In the genomic region with DNA sequence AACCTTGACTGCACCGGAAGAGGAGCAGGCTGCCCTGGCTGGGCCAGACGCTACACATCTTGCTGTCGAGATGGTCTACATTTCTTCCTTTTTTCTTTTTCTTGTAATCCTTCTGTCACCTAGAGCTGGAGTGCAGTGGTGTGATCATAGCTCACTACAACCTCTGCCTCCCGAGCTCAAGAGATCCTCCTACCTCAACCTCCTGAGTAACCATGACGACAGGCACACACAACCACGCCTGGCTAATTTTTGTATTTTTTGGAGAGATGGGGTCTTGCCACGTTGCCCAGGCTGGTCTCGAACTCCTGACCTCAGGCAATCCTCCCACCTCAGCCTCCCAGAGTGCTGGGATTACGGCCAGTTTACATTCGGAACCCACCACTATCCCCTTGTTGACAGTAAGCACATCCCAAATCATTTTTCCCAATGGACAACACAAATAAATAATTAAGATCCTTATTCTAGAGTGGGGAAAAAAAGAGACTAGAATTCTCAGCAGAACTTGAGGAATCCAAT, we compare ENCODE assay signal across 10 cellular contexts.
DNase-seq lines count a peak whose midpoint lies in the region; ATAC-seq and TF ChIP-seq lines count a peak whose summit lies in the region.
"Had no signal": no experiment of that assay in that cellular context is flagged by ENCODE, and none has a peak within 500 bp of the region (broad histone marks: within the 10 kb centered on the region; RNA-seq: fewer than 3 reads in every experiment).

No MANE protein-coding gene starts in this region.

- no peak for ATAC-seq in right lobe of liver
- no peak for ATAC-seq in stimulated activated naive CD8-positive, alpha-beta T cell treated with anti-CD3 and anti-CD28 coated beads, Interleukin-15, amount 100 ng/mL, for 72 hours
- no peak for ATAC-seq in PC-3

- peaks cover 85% of the 10 kb centered on the region for H3K4me1 Mint-ChIP-seq in activated T-cell treated with anti-CD3 and anti-CD28 coated beads, Interleukin-2, amount 50 U/mL, for 24 hours (ENCODE audit: low read depth)
- H3K4me1 Mint-ChIP-seq in activated naive CD8-positive, alpha-beta T cell treated with anti-CD3 and anti-CD28 coated beads for 36 hours, result peaks cover 75% of the 10 kb centered on the region
- peaks cover 92% of the 10 kb centered on the region for H3K4me1 Mint-ChIP-seq in stimulated activated naive CD8-positive, alpha-beta T cell treated with anti-CD3 and anti-CD28 coated beads, Interleukin-15, amount 100 ng/mL, for 72 hours

- H3K36me3 Mint-ChIP-seq in activated T-cell treated with anti-CD3 and anti-CD28 coated beads, Interleukin-2, amount 50 U/mL, for 24 hours (ENCODE audit: low read depth), result peaks cover 30% of the 10 kb centered on the region
- peaks cover 23% of the 10 kb centered on the region for H3K36me3 Mint-ChIP-seq in activated naive CD8-positive, alpha-beta T cell treated with anti-CD3 and anti-CD28 coated beads for 36 hours

- no peaks in the 10 kb centered on the region for H3K9me2 ChIP-seq in PC-3 (replicated peaks; ENCODE audit: low read length)

- BruUV-seq in PC-3 (replicated peaks; lab: Mats Ljungman, UMichigan), result no TSS peak

- no peak overlapping the region for H3K9ac ChIP-seq in PC-3 (ENCODE audit: low read length)

- no peak overlapping the region for H3K4me2 ChIP-seq in PC-3 (ENCODE audit: low read length)

- H3K9me3 Mint-ChIP-seq in activated T-cell treated with anti-CD3 and anti-CD28 coated beads, Interleukin-2, amount 50 U/mL, for 24 hours, result no peaks in the 10 kb centered on the region
- H3K9me3 Mint-ChIP-seq in activated naive CD8-positive, alpha-beta T cell treated with anti-CD3 and anti-CD28 coated beads for 36 hours, result no peaks in the 10 kb centered on the region
- no peaks in the 10 kb centered on the region for H3K9me3 Mint-ChIP-seq in stimulated activated naive CD8-positive, alpha-beta T cell treated with anti-CD3 and anti-CD28 coated beads, Interleukin-15, amount 100 ng/mL, for 72 hours

- H3K27ac ChIP-seq in right lobe of liver (peak overlapping the region in 2 of 3 donors; percentile 32 to 73), PC-3 (ENCODE audit: low read length) (no peak overlapping the region)

- H3K4me1 ChIP-seq in right lobe of liver (peaks cover 0 to 89% (median 45%) of the 10 kb centered on the region in 4 donors), PC-3 (ENCODE audit: insufficient read depth, low read length) (no peaks in the 10 kb centered on the region; the same call in 1 of the 2 replicates)

- H3K36me3 ChIP-seq in right lobe of liver, result no peaks in the 10 kb centered on the region
- no peaks in the 10 kb centered on the region for H3K36me3 ChIP-seq in PC-3 (ENCODE audit: low read depth, low read length)

- no peak overlapping the region for H2AFZ ChIP-seq in PC-3 (ENCODE audit: low read length)

- peaks cover 98% of the 10 kb centered on the region for H3K79me2 ChIP-seq in PC-3 (ENCODE audit: low read length)

- DNase-seq in activated T-cell treated with anti-CD3 and anti-CD28 coated beads, Interleukin-2, amount 50 U/mL, for 24 hours, result no peak
- no peak for DNase-seq in activated T-cell treated with anti-CD3 and anti-CD28 coated beads, Interleukin-2, amount 50 U/mL, for 48 hours
- no peak for DNase-seq in activated naive CD8-positive, alpha-beta T cell treated with anti-CD3 and anti-CD28 coated beads for 36 hours
- DNase-seq in right lobe of liver, result no peak
- no peak for DNase-seq in stimulated activated naive CD8-positive, alpha-beta T cell treated with anti-CD3 and anti-CD28 coated beads, Interleukin-15, amount 100 ng/mL, for 72 hours
- no peak for DNase-seq in activated effector memory CD4-positive, alpha-beta T cell treated with anti-CD3 and anti-CD28 coated beads, Interleukin-2, amount 50 U/mL, for 16 hours
- no peak for DNase-seq in DMS53 (lab: John Stamatoyannopoulos, UW)
- no peak for DNase-seq in PC-3
- DNase-seq: cortex of kidney; stimulated activated CD4-positive, alpha-beta T cell treated with anti-CD3 and anti-CD28 coated beads, Interleukin-1b, Interleukin-23, amount 100 ng/mL, for 48 hours had no signal

- no peaks in the 10 kb centered on the region for H3K27me3 ChIP-seq in right lobe of liver
- no peaks in the 10 kb centered on the region for H3K27me3 ChIP-seq in PC-3 (ENCODE audit: low read length)

- H4K20me1 ChIP-seq in PC-3 (ENCODE audit: low read length), result peaks cover 65% of the 10 kb centered on the region

- no peak for TF ChIP-seq POLR2A in right lobe of liver (IDR thresholded peaks at IDR 0.05)

- no peaks in the 10 kb centered on the region for H3F3A ChIP-seq in PC-3 (ENCODE audit: low read length, unreplicated experiment)

- peak overlapping the region; percentile 87 for H3K27ac Mint-ChIP-seq in activated T-cell treated with anti-CD3 and anti-CD28 coated beads, Interleukin-2, amount 50 U/mL, for 24 hours
- H3K27ac Mint-ChIP-seq in activated naive CD8-positive, alpha-beta T cell treated with anti-CD3 and anti-CD28 coated beads for 36 hours, result peak overlapping the region; percentile 79
- peak overlapping the region; percentile 12 to 33 for H3K27ac Mint-ChIP-seq in stimulated activated naive CD8-positive, alpha-beta T cell treated with anti-CD3 and anti-CD28 coated beads, Interleukin-15, amount 100 ng/mL, for 72 hours

- CTCF ChIA-PET in PC-3 (lab: Charles Lee), result no interaction called here

- peak overlapping the region; percentile 6 for H3K4me3 Mint-ChIP-seq in activated T-cell treated with anti-CD3 and anti-CD28 coated beads, Interleukin-2, amount 50 U/mL, for 24 hours
- peak overlapping the region; percentile 23 for H3K4me3 Mint-ChIP-seq in activated naive CD8-positive, alpha-beta T cell treated with anti-CD3 and anti-CD28 coated beads for 36 hours
- H3K4me3 Mint-ChIP-seq in stimulated activated naive CD8-positive, alpha-beta T cell treated with anti-CD3 and anti-CD28 coated beads, Interleukin-15, amount 100 ng/mL, for 72 hours, result peak overlapping the region; percentile 46 to 72

- POLR2A ChIA-PET in PC-3 (lab: Charles Lee; ENCODE audit: unreplicated experiment), result no interaction called here

- intact Hi-C loops in right lobe of liver (cut with DNase I) (loop anchor here in 1 of 2 donors (2.0 kb wide), 1 partner anchor 17 kb away; no protein-coding TSS in a partner anchor), PC-3 (cut with micrococcal nuclease) (no loop called here)

- no peaks in the 10 kb centered on the region for H3K27me3 Mint-ChIP-seq in activated T-cell treated with anti-CD3 and anti-CD28 coated beads, Interleukin-2, amount 50 U/mL, for 24 hours
- no peaks in the 10 kb centered on the region for H3K27me3 Mint-ChIP-seq in activated naive CD8-positive, alpha-beta T cell treated with anti-CD3 and anti-CD28 coated beads for 36 hours
- no peaks in the 10 kb centered on the region for H3K27me3 Mint-ChIP-seq in stimulated activated naive CD8-positive, alpha-beta T cell treated with anti-CD3 and anti-CD28 coated beads, Interleukin-15, amount 100 ng/mL, for 72 hours

- H3K4me3 ChIP-seq in right lobe of liver (no peak overlapping the region), PC-3 (ENCODE audit: low read length) (no peak overlapping the region)

- 49% methylated on average over 10 of the region's 10 CpGs for WGBS in right lobe of liver (ENCODE audit: insufficient coverage, low coverage, low lambda C conversion rate, missing lambda C conversion rate)

- no peak for TF ChIP-seq CTCF in right lobe of liver (IDR thresholded peaks at IDR 0.05)
- no peak for TF ChIP-seq CTCF in PC-3 (conservative IDR thresholded peaks at IDR 0.05; ENCODE audit: low read depth, low read length)

- no peaks in the 10 kb centered on the region for H3K9me3 ChIP-seq in right lobe of liver
- no peaks in the 10 kb centered on the region for H3K9me3 ChIP-seq in PC-3 (ENCODE audit: low read length)

Comparison
In these comparisons a context has a peak if more than half of its experiments do, and no peak if none do; other contexts are left out.
1. H3K27ac Mint-ChIP-seq: peak in every context shown above with its lines; median percentile 87 in activated T-cell treated with anti-CD3 and anti-CD28 coated beads, Interleukin-2, amount 50 U/mL, for 24 hours; 79 in activated naive CD8-positive, alpha-beta T cell treated with anti-CD3 and anti-CD28 coated beads for 36 hours; 22 in stimulated activated naive CD8-positive, alpha-beta T cell treated with anti-CD3 and anti-CD28 coated beads, Interleukin-15, amount 100 ng/mL, for 72 hours.
2. H3K4me3 Mint-ChIP-seq: peak in every context shown above with its lines; median percentile 59 in stimulated activated naive CD8-positive, alpha-beta T cell treated with anti-CD3 and anti-CD28 coated beads, Interleukin-15, amount 100 ng/mL, for 72 hours; 23 in activated naive CD8-positive, alpha-beta T cell treated with anti-CD3 and anti-CD28 coated beads for 36 hours; 6 in activated T-cell treated with anti-CD3 and anti-CD28 coated beads, Interleukin-2, amount 50 U/mL, for 24 hours.